16 cellular contexts compared by ENCODE assay signal in the genomic region with DNA sequence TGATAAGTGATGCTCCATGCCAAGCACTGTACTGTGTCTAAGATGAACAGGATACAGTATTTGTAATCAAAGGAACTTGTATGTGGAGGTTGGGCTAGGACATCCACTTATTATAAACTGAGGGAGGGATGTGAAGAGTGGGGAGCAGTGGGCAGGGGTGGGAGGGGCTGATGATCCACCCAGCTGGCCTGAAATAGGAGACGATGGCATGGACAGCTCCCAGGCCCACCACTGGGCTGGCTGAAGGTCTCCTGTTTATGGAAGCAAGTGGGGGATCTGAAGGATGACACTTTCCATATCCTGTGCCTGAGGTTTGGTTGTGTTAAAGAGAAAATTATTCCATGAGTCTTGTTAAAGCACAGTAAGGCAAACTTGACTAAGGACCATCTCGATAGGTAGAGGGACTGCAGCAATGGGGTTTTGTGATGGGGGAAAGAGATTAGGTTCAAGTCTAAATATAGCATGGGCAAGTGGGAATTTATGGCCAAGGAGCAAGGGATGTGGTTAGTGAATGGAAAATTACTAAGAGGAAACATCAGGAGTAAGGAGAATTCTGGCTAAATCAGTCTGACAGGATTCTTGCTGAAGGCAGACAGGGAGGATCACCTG.
DNase-seq lines count a peak whose midpoint lies in the region; ATAC-seq, FAIRE-seq and TF ChIP-seq lines count a peak whose summit lies in the region.
"Had no signal": no experiment of that assay in that cellular context is flagged by ENCODE, and none has a peak within 500 bp of the region (broad histone marks: within the 10 kb centered on the region; RNA-seq: fewer than 3 reads in every experiment).

No MANE protein-coding gene starts in this region.

- no peak for TF ChIP-seq POLR2A in A549 (IDR thresholded peaks at IDR 0.05; ENCODE audit: low read length)
- no peak for TF ChIP-seq POLR2A in HCT116 (IDR thresholded peaks at IDR 0.05; ENCODE audit: borderline replicate concordance, extremely low read depth, insufficient read depth, insufficient read length)

- no peaks in the 10 kb centered on the region for H3K9me2 ChIP-seq in HCT116 (ENCODE audit: insufficient read depth)

- H3K4me3 ChIP-seq in A549, result no peak overlapping the region
- no peak overlapping the region for H3K4me3 ChIP-seq in HCT116 (replicated peaks in 1 of 2; ENCODE audit: low read depth in 1 of 2, low read length in 2 of 2)
- H3K4me3 ChIP-seq: breast epithelium, mucosa of descending colon, stomach had no signal

- H4K20me1 ChIP-seq in HCT116 (ENCODE audit: insufficient read depth), result peaks cover 5% of the 10 kb centered on the region; the same call in 1 of the 2 replicates

- H3K4me2 ChIP-seq in A549, result peak overlapping the region; percentile 18; the same call in 2 of the 3 replicates
- H3K4me2 ChIP-seq in HCT116 (ENCODE audit: low read length), result peak overlapping the region; percentile 41

- H3K27ac Mint-ChIP-seq in activated T-helper 17 cell treated with anti-CD3 and anti-CD28 coated beads, Interleukin-2, amount 50 U/mL, for 72 hours, result peak overlapping the region; percentile 7

- H3K4me1 ChIP-seq in A549, result peaks cover 12% of the 10 kb centered on the region; the same call in 2 of the 3 replicates
- peaks cover 13 to 14% of the 10 kb centered on the region in 2 experiments; a peak in 3 of 4 replicates for H3K4me1 ChIP-seq in HCT116 (ENCODE audit: control insufficient read depth in 1 of 2, insufficient read depth in 2 of 2, low read length in 2 of 2)

- no peak for FAIRE-seq in A549 (lab: Jason Lieb, UNC)

- H3K27ac ChIP-seq in A549 (peak overlapping the region in 1 of 2 experiments; percentile 28; a peak in 1 of 6 replicates), HCT116 (ENCODE audit: low read depth, low read length) (no peak overlapping the region), layer of hippocampus (ENCODE audit: low read depth, low read length) (peak overlapping the region; percentile 21)
- H3K27ac ChIP-seq: breast epithelium, HL-60, stomach had no signal

- BruUV-seq in HCT116 (replicated peaks; lab: Mats Ljungman, UMichigan), result no TSS peak

- H3K79me2 ChIP-seq in HCT116 (ENCODE audit: insufficient read depth, low read length), result peaks cover 77% of the 10 kb centered on the region

- no peaks in the 10 kb centered on the region for H3K36me3 Mint-ChIP-seq in activated T-helper 17 cell treated with anti-CD3 and anti-CD28 coated beads, Interleukin-2, amount 50 U/mL, for 72 hours (ENCODE audit: low read depth)

- intact Hi-C loops in HCT116 (cut with micrococcal nuclease), result no loop called here

- TF ChIP-seq EP300 in A549 (IDR thresholded peaks at IDR 0.05), result no peak

- no peaks in the 10 kb centered on the region for H3K27me3 Mint-ChIP-seq in activated T-helper 17 cell treated with anti-CD3 and anti-CD28 coated beads, Interleukin-2, amount 50 U/mL, for 72 hours

- H3K27me3 ChIP-seq in HCT116 (ENCODE audit: insufficient read depth, low read length), result no peaks in the 10 kb centered on the region
- no peaks in the 10 kb centered on the region for H3K27me3 ChIP-seq in layer of hippocampus (ENCODE audit: control insufficient read depth, insufficient read depth, low read length)
- H3K27me3 ChIP-seq: breast epithelium, stomach had no signal

- 88% methylated on average over 2 of the region's 2 CpGs for WGBS in A549 (ENCODE audit: missing lambda C conversion rate)

- peaks cover 38% of the 10 kb centered on the region for H3K4me1 Mint-ChIP-seq in activated T-helper 17 cell treated with anti-CD3 and anti-CD28 coated beads, Interleukin-2, amount 50 U/mL, for 72 hours

- TF ChIP-seq RAD21 in A549 (conservative IDR thresholded peaks at IDR 0.05 in 1 of 2, IDR thresholded peaks at IDR 0.05 in 1 of 2) (no peak), HCT116 (IDR thresholded peaks at IDR 0.05; ENCODE audit: low read depth) (no peak)

- H3K9ac ChIP-seq in HCT116 (ENCODE audit: low read length), result no peak overlapping the region

- no peaks in the 10 kb centered on the region for H3K36me3 ChIP-seq in HCT116 (ENCODE audit: control insufficient read depth in 1 of 2, insufficient read depth in 2 of 2, low read length in 2 of 2)
- H3K36me3 ChIP-seq: breast epithelium, stomach had no signal

- POLR2A ChIA-PET in A549 (lab: Yijun Ruan, JAX) (no interaction called here), HCT116 (lab: Charles Lee) (no interaction called here)

- no peak overlapping the region for H3K4me3 Mint-ChIP-seq in activated T-helper 17 cell treated with anti-CD3 and anti-CD28 coated beads, Interleukin-2, amount 50 U/mL, for 72 hours

- RAD21 ChIA-PET in HCT116 (lab: Charles Lee; ENCODE audit: low non-redundant PET in 1 of 2, low total read pairs in 2 of 2, uncharacterized antibody in 2 of 2, unreplicated experiment in 2 of 2), result no interaction called here

- TF ChIP-seq CTCF in A549 (IDR thresholded peaks at IDR 0.05) (no peak), HCT116 (IDR thresholded peaks at IDR 0.05 in 2 of 3, conservative IDR thresholded peaks at IDR 0.05 in 1 of 3; ENCODE audit: borderline replicate concordance in 1 of 3, insufficient read depth in 1 of 3, low read depth in 2 of 3, low read length in 2 of 3) (no peak)

- CTCF ChIA-PET in A549 (lab: Yijun Ruan, JAX), result no interaction called here
- CTCF ChIA-PET in HCT116 (lab: Charles Lee), result no interaction called here

- no peak overlapping the region for H2AFZ ChIP-seq in HCT116 (ENCODE audit: low read depth, low read length, poor library complexity, severe bottlenecking)

- H3K9me3 Mint-ChIP-seq in activated T-helper 17 cell treated with anti-CD3 and anti-CD28 coated beads, Interleukin-2, amount 50 U/mL, for 72 hours, result no peaks in the 10 kb centered on the region

- ATAC-seq in A549 (no peak), HCT116 (no peak), GM21381 (IDR thresholded peaks at IDR 0.05; ENCODE audit: unreplicated experiment) (no peak), GM18502 (IDR thresholded peaks at IDR 0.05; ENCODE audit: poor library complexity, unreplicated experiment) (no peak)
- no peak for ATAC-seq in activated T-helper 17 cell treated with anti-CD3 and anti-CD28 coated beads, Interleukin-2, amount 50 U/mL, for 72 hours (replicated peaks)
- ATAC-seq: mucosa of descending colon had no signal

- H3K9me3 ChIP-seq in A549 (no peaks in the 10 kb centered on the region), HCT116 (ENCODE audit: control insufficient read depth in 1 of 2, insufficient read depth in 1 of 2, low read depth in 1 of 2, low read length in 2 of 2) (no peaks in the 10 kb centered on the region)
- H3K9me3 ChIP-seq: breast epithelium, mucosa of descending colon, stomach had no signal

- DNase-seq in A549 (ENCODE audit: low read depth in 1 of 2, low spot score in 1 of 2) (no peak), HCT116 (ENCODE audit: low read depth, low spot score) (no peak), KG1 (lab: John Stamatoyannopoulos, UW) (no peak)
- no peak for DNase-seq in stimulated activated CD4-positive, alpha-beta T cell treated with anti-CD3 and anti-CD28 coated beads, Interleukin-4, amount 100 ng/mL, for 4 hours
- DNase-seq: activated gamma-delta T cell treated with Interleukin-2 at 50 U/mL for 16 hours; effector memory CD4-positive, alpha-beta T cell; hypothalamus; mucosa of descending colon; NCI-H1436 treated with DMSO at 0.1 percent for 48 hours; stomach had no signal

TF ChIP-seq in A549, 52 proteins besides CTCF, POLR2A, EP300 and RAD21 (continues in another document):
- no peak for TF ChIP-seq ELK1 (IDR thresholded peaks at IDR 0.05; ENCODE audit: low read depth, low read length)
- no peak for TF ChIP-seq SMC3 (IDR thresholded peaks at IDR 0.05)
- TF ChIP-seq ZC3H11A (IDR thresholded peaks at IDR 0.05), result no peak
- no peak for TF ChIP-seq EHF (CRISPR knock-in tag; IDR thresholded peaks at IDR 0.05)
- TF ChIP-seq KDM5A (IDR thresholded peaks at IDR 0.05), result no peak
- no peak for TF ChIP-seq HES2 (IDR thresholded peaks at IDR 0.05)
- TF ChIP-seq SREBF2 (IDR thresholded peaks at IDR 0.05), result no peak
- no peak for TF ChIP-seq ZFP36 (IDR thresholded peaks at IDR 0.05; ENCODE audit: borderline replicate concordance, partially characterized antibody)
- TF ChIP-seq NR3C1 (IDR thresholded peaks at IDR 0.05), result no peak

TF ChIP-seq in HCT116, 20 proteins besides CTCF, POLR2A, EP300 and RAD21:
- TF ChIP-seq SRF (IDR thresholded peaks at IDR 0.05; ENCODE audit: low read depth) (no peak), POLR2AphosphoS5 (IDR thresholded peaks at IDR 0.05; ENCODE audit: low read depth, low read length) (no peak), FOSL1 (IDR thresholded peaks at IDR 0.05; ENCODE audit: low read depth) (no peak), EZH2phosphoT487 (IDR thresholded peaks at IDR 0.05; ENCODE audit: borderline replicate concordance) (no peak), SIN3A (IDR thresholded peaks at IDR 0.05; ENCODE audit: low read depth) (no peak), ZBTB33 (IDR thresholded peaks at IDR 0.05; ENCODE audit: extremely low read depth, insufficient replicate concordance, low read length) (no peak), SP1 (IDR thresholded peaks at IDR 0.05; ENCODE audit: low read depth) (peak; percentile 35; the same call in 1 of the 2 replicates)
